23 cellular contexts compared by ENCODE assay signal in genomic region chr1:21024918-21025317, GRCh38.
A peak's percentile ranks its signal among the peaks of the same experiment; 100 is the strongest.
DNase-seq lines count a peak whose midpoint lies in the region; ATAC-seq and TF ChIP-seq lines count a peak whose summit lies in the region.
"Had no signal": no experiment of that assay in that cellular context is flagged by ENCODE, and none has a peak within 500 bp of the region (broad histone marks: within the 10 kb centered on the region; RNA-seq: fewer than 3 reads in every experiment).

No MANE protein-coding gene starts in this region.

- H3K27me3 ChIP-seq in IMR-90 (ENCODE audit: control insufficient read depth, insufficient read depth, low read length) (no peaks in the 10 kb centered on the region), WERI-Rb-1 (ENCODE audit: insufficient read depth, low read depth, severe bottlenecking) (no peaks in the 10 kb centered on the region), colonic mucosa (no peaks in the 10 kb centered on the region)
- H3K27me3 ChIP-seq: heart left ventricle, right atrium auricular region had no signal

- H3K4me3 ChIP-seq in IMR-90 (ENCODE audit: insufficient read depth, low read depth, low read length) = no peak overlapping the region
- H3K4me3 ChIP-seq in WERI-Rb-1 (ENCODE audit: low read depth, low read length) = peak overlapping the region; percentile 31
- no peak overlapping the region for H3K4me3 ChIP-seq in colonic mucosa
- H3K4me3 ChIP-seq: heart left ventricle, right atrium auricular region, thoracic aorta had no signal

- H3K14ac ChIP-seq in IMR-90 (replicated peaks; ENCODE audit: low read depth, low read length) = peak overlapping the region; percentile 7; the same call in 1 of the 2 replicates

- no peak for TF ChIP-seq RAD21 in IMR-90 (IDR thresholded peaks at IDR 0.05; ENCODE audit: low read length)

- TF ChIP-seq POLR2A in IMR-90 (IDR thresholded peaks at IDR 0.05; ENCODE audit: low read depth, low read length) = no peak

- peaks cover 21 to 61% of the 10 kb centered on the region in 2 experiments for H3K79me1 ChIP-seq in IMR-90 (ENCODE audit: low read depth in 1 of 2, low read length in 2 of 2)

- H3K36me3 Mint-ChIP-seq in type B pancreatic cell (peaks cover 23% of the 10 kb centered on the region), T-cell (peaks cover 5% of the 10 kb centered on the region)
- H3K36me3 Mint-ChIP-seq: CD8-positive, alpha-beta T cell had no signal

- H3K9me1 ChIP-seq in IMR-90 (ENCODE audit: insufficient read depth, low read length) = no peaks in the 10 kb centered on the region; the same call in 1 of the 2 replicates

- peak overlapping the region; percentile 27; the same call in 1 of the 2 replicates for H2BK20ac ChIP-seq in IMR-90 (ENCODE audit: low read depth, low read length)

- H3K27ac ChIP-seq in IMR-90 (ENCODE audit: insufficient read depth, low read length) = no peak overlapping the region
- H3K27ac ChIP-seq in WERI-Rb-1 = peak overlapping the region; percentile 94
- no peak overlapping the region for H3K27ac ChIP-seq in colonic mucosa
- H3K27ac ChIP-seq: heart left ventricle, right atrium auricular region, thoracic aorta had no signal

- intact Hi-C loops in IMR-90 (cut with micrococcal nuclease) = no loop called here
- intact Hi-C loops in colonic mucosa (cut with DNase I) = no loop called here

- H3K9me3 Mint-ChIP-seq in type B pancreatic cell (peaks cover 5% of the 10 kb centered on the region), T-cell (no peaks in the 10 kb centered on the region)
- H3K9me3 Mint-ChIP-seq: activated naive CD4-positive, alpha-beta T cell treated with anti-CD3 and anti-CD28 coated beads, Interleukin-2, amount 50 U/mL, for 24 hours; CD8-positive, alpha-beta T cell; memory B cell; T-helper 1 cell treated with Interleukin-12 subunit alpha and Interleukin-12 subunit beta and Interleukin-4 antibody, amounts not matched to agents 30 μg/mL and 1 μg/mL, for 36 hours had no signal

- H3K18ac ChIP-seq in IMR-90 (ENCODE audit: low read depth, low read length) = no peak overlapping the region; the same call in 1 of the 2 replicates

- H2AFZ ChIP-seq in IMR-90 (replicated peaks; ENCODE audit: low read length, poor library complexity) = no peak overlapping the region

- H3K4me1 ChIP-seq in IMR-90 (ENCODE audit: control insufficient read depth, insufficient read depth, low read length) (peaks cover 9% of the 10 kb centered on the region), colonic mucosa (peaks cover 9% of the 10 kb centered on the region)

- H3K36me3 ChIP-seq in IMR-90 (ENCODE audit: control insufficient read depth, insufficient read depth, low read length) (no peaks in the 10 kb centered on the region), WERI-Rb-1 (no peaks in the 10 kb centered on the region; the same call in 1 of the 2 replicates), colonic mucosa (no peaks in the 10 kb centered on the region)
- H3K36me3 ChIP-seq: heart left ventricle, right atrium auricular region, thoracic aorta had no signal

- peak overlapping the region; percentile 14 for H2BK5ac ChIP-seq in IMR-90 (ENCODE audit: low read depth, low read length, poor library complexity, severe bottlenecking)

- peak overlapping the region; percentile 70 for H3K27ac Mint-ChIP-seq in type B pancreatic cell
- no peak overlapping the region for H3K27ac Mint-ChIP-seq in T-cell
- H3K27ac Mint-ChIP-seq: activated naive CD4-positive, alpha-beta T cell treated with anti-CD3 and anti-CD28 coated beads, Interleukin-2, amount 50 U/mL, for 24 hours; CD8-positive, alpha-beta T cell; memory B cell; stimulated activated naive B cell treated with anti-CD40 and anti-IgM and Interleukin-4, amounts not matched to agents 10 μg/mL and 1 μg/mL and 100 μg/mL, for 72 hours; T-helper 1 cell treated with Interleukin-12 subunit alpha and Interleukin-12 subunit beta and Interleukin-4 antibody, amounts not matched to agents 30 μg/mL and 1 μg/mL, for 36 hours had no signal

- H3K9me3 ChIP-seq in IMR-90 (ENCODE audit: control insufficient read depth, insufficient read depth, low read length) = no peaks in the 10 kb centered on the region
- H3K9me3 ChIP-seq in WERI-Rb-1 (ENCODE audit: severe bottlenecking) = peaks cover 3% of the 10 kb centered on the region
- H3K9me3 ChIP-seq in colonic mucosa = no peaks in the 10 kb centered on the region
- H3K9me3 ChIP-seq: heart left ventricle, right atrium auricular region, thoracic aorta had no signal

- no peak for TF ChIP-seq CTCF in IMR-90 (conservative IDR thresholded peaks at IDR 0.05; ENCODE audit: low read depth, low read length)
- no peak for TF ChIP-seq CTCF in WERI-Rb-1 (IDR thresholded peaks at IDR 0.05; ENCODE audit: low read depth, low read length)
- TF ChIP-seq CTCF in type B pancreatic cell (conservative IDR thresholded peaks at IDR 0.05) = no peak
- no peak for TF ChIP-seq CTCF in colonic mucosa (IDR thresholded peaks at IDR 0.05)

- peak overlapping the region in 1 of 2 experiments; percentile 15; a peak in 1 of 4 replicates for H4K8ac ChIP-seq in IMR-90 (ENCODE audit: low read depth in 2 of 2, low read length in 2 of 2)

- H3K4me2 ChIP-seq in IMR-90 (ENCODE audit: low read depth, low read length) = no peak overlapping the region

- no TSS peak for BruUV-seq in IMR-90 (replicated peaks; lab: Mats Ljungman, UMichigan)

- H3K4me3 Mint-ChIP-seq in type B pancreatic cell = no peak overlapping the region
- no peak overlapping the region for H3K4me3 Mint-ChIP-seq in T-cell
- H3K4me3 Mint-ChIP-seq: activated naive CD4-positive, alpha-beta T cell treated with anti-CD3 and anti-CD28 coated beads, Interleukin-2, amount 50 U/mL, for 24 hours; CD8-positive, alpha-beta T cell; memory B cell; stimulated activated naive B cell treated with anti-CD40 and anti-IgM and Interleukin-4, amounts not matched to agents 10 μg/mL and 1 μg/mL and 100 μg/mL, for 72 hours; T-helper 1 cell treated with Interleukin-12 subunit alpha and Interleukin-12 subunit beta and Interleukin-4 antibody, amounts not matched to agents 30 μg/mL and 1 μg/mL, for 36 hours had no signal

- H4K5ac ChIP-seq in IMR-90 (ENCODE audit: low read depth, low read length) = no peak overlapping the region

- no peak overlapping the region for H4K91ac ChIP-seq in IMR-90 (ENCODE audit: insufficient read depth, low read depth, low read length)

- peak overlapping the region; percentile 11; the same call in 1 of the 2 replicates for H3K4ac ChIP-seq in IMR-90 (ENCODE audit: low read depth, low read length)

- H2BK120ac ChIP-seq in IMR-90 (ENCODE audit: low read depth, low read length) = no peak overlapping the region; the same call in 1 of the 2 replicates

- in situ Hi-C loops in IMR-90 (cut with MboI; ENCODE audit: low sequenced_read_pairs) = no loop called here

- ATAC-seq in IMR-90 (ENCODE audit: low read depth) = no peak
- no peak for ATAC-seq in T-cell (replicated peaks in 1 of 4)
- no peak for ATAC-seq in GM21360 (IDR thresholded peaks at IDR 0.05; ENCODE audit: unreplicated experiment)
- ATAC-seq: CD8-positive, alpha-beta T cell; heart left ventricle; left colon; stimulated activated naive B cell treated with anti-CD40 and anti-IgM and Interleukin-4, amounts not matched to agents 10 μg/mL and 1 μg/mL and 100 μg/mL, for 72 hours had no signal

- dilution Hi-C loops in IMR-90 (cut with HindIII; ENCODE audit: low sequenced_read_pairs, unreplicated experiment) = no loop called here

- H2AK9ac ChIP-seq in IMR-90 (replicated peaks; ENCODE audit: low read depth, low read length, poor library complexity) = no peak overlapping the region

- H2AK5ac ChIP-seq in IMR-90 (ENCODE audit: low read depth, low read length) = 0 out of 2 replicates have a peak overlapping the region, but pooled peaks have one; percentile 3

- CTCF ChIA-PET in IMR-90 (lab: Yijun Ruan, JAX) (no interaction called here), T-cell (lab: Charles Lee) (no interaction called here)

- H2BK15ac ChIP-seq in IMR-90 (ENCODE audit: low read depth, low read length) = no peak overlapping the region

- H3K27me3 Mint-ChIP-seq in type B pancreatic cell = no peaks in the 10 kb centered on the region
- H3K27me3 Mint-ChIP-seq in T-cell = no peaks in the 10 kb centered on the region
- H3K27me3 Mint-ChIP-seq: activated naive CD4-positive, alpha-beta T cell treated with anti-CD3 and anti-CD28 coated beads, Interleukin-2, amount 50 U/mL, for 24 hours; memory B cell; stimulated activated naive B cell treated with anti-CD40 and anti-IgM and Interleukin-4, amounts not matched to agents 10 μg/mL and 1 μg/mL and 100 μg/mL, for 72 hours had no signal

- POLR2A ChIA-PET in IMR-90 (lab: Charles Lee; ENCODE audit: unreplicated experiment) (no interaction called here), T-cell (lab: Charles Lee) (no interaction called here)

- DNase-seq in IMR-90 = no peak
- DNase-seq in WERI-Rb-1 = peak; percentile 45
- DNase-seq in kidney tubule cell (ENCODE audit: low spot score) = peak; percentile 40
- DNase-seq in type B pancreatic cell (ENCODE audit: extremely low spot score, unreplicated experiment) = no peak
- no peak for DNase-seq in colonic mucosa
- no peak for DNase-seq in T-cell
- DNase-seq: activated CD4-positive, alpha-beta T cell treated with anti-CD3 and anti-CD28 coated beads for 4 hours; CD8-positive, alpha-beta T cell; central memory CD4-positive, alpha-beta T cell; GOT3; heart left ventricle; left colon; NCI-H1694 treated with DMSO at 0.1 percent for 48 hours; NCI-H2171 treated with DMSO at 0.1 percent for 48 hours; stimulated activated CD4-positive, alpha-beta T cell treated with anti-CD3 and anti-CD28 coated beads, Interleukin-12 subunit alpha, Interleukin-12 subunit beta, amount 100 ng/mL, for 4 hours; stimulated activated CD4-positive, alpha-beta T cell treated with anti-CD3 and anti-CD28 coated beads, Interleukin-4, amount 100 ng/mL, for 24 hours; stimulated activated naive B cell treated with anti-CD40 and anti-IgM and Interleukin-4, amounts not matched to agents 10 μg/mL and 1 μg/mL and 100 μg/mL, for 72 hours had no signal

- H3K23ac ChIP-seq in IMR-90 (ENCODE audit: low read depth, low read length) = no peak overlapping the region

- peaks cover 14% of the 10 kb centered on the region for H4K20me1 ChIP-seq in IMR-90 (ENCODE audit: insufficient read depth, low read length)

- H3K56ac ChIP-seq in IMR-90 (ENCODE audit: extremely low read depth, insufficient read depth, low read length) = no peak overlapping the region

- H3K9ac ChIP-seq in IMR-90 (ENCODE audit: low read depth, low read length) = no peak overlapping the region
- H3K9ac ChIP-seq in colonic mucosa (ENCODE audit: low read depth in 2 of 2, low read length in 2 of 2) = no peak overlapping the region

- H3K4me1 Mint-ChIP-seq in type B pancreatic cell (ENCODE audit: unreplicated experiment) = peaks cover 20% of the 10 kb centered on the region
- H3K4me1 Mint-ChIP-seq in T-cell = peaks cover 9 to 24% (median 11%) of the 10 kb centered on the region in 3 donors

- 100% methylated on average over 2 of the region's 4 CpGs; no CpG with 5 or more reads in 1 of the 2 experiments for WGBS in IMR-90 (ENCODE audit: extremely low coverage in 2 of 2, insufficient read length in 1 of 2), 2 experiments

TF ChIP-seq in IMR-90, 13 proteins besides CTCF, POLR2A, EP300 and RAD21 (continues in another document):
- TF ChIP-seq CHD1 (IDR thresholded peaks at IDR 0.05; ENCODE audit: low read depth, low read length) (no peak), SMC3 (IDR thresholded peaks at IDR 0.05; ENCODE audit: low read depth, low read length) (no peak), FOS (IDR thresholded peaks at IDR 0.05; ENCODE audit: low read depth, low read length) (no peak), BHLHE40 (IDR thresholded peaks at IDR 0.05; ENCODE audit: low read depth, low read length) (no peak), RFX5 (IDR thresholded peaks at IDR 0.05; ENCODE audit: low read depth, low read length) (no peak)

Comparison
In these comparisons a context has a peak if more than half of its experiments do, and no peak if none do; other contexts are left out.
1. DNase-seq: peak in WERI-Rb-1 (single experiment) and kidney tubule cell (single experiment); none in IMR-90 (single experiment), type B pancreatic cell (single experiment), colonic mucosa (single experiment) and T-cell (0 of 34).